Comparison of ENCODE assay signal across 11 cellular contexts in the genomic region with DNA sequence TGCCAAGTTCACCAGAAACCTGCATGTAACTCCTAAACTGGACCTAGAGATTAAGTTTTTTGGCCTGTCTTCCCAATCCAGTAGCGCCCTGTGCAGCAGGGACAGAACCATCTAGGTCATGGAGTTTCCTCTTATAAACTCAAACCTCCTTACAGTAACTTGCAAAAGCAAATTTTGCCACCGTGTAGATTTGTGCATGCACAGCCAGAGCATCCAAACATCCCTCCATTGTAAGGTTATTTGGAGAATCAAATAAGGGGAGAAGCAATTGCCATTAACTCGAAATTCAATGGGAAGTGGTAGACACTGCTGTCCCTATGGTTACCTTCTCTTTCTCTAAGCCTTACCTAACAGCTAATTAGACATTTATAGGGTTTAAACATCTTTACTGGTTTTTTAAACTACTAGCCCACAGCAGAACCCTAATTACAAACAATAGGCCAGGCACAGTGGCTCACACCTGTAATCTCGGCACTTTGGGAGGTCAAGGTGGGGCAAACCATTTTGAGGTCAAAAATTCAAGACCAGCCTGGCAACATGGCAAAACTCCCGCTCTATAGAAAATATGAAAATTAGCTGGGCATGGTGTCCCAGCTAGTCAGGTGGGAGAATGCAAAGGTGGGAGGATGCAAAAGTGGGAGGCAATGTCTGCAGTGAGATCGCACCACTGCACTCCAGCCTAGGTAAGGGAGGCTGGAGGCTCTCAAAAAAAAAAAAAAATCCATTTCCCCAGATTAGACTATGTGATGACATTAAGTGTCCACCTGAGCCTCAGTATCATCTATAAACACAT. TPM values are rescaled to one million over a fixed set of nuclear protein-coding genes. Genes with fewer than 3 reads are reported as not detected.
DNase-seq lines count a peak whose midpoint lies in the region; ATAC-seq and TF ChIP-seq lines count a peak whose summit lies in the region.
"Had no signal": no experiment of that assay in that cellular context is flagged by ENCODE, and none has a peak within 500 bp of the region (broad histone marks: within the 10 kb centered on the region; RNA-seq: fewer than 3 reads in every experiment).

No MANE protein-coding gene starts in this region.

- BruUV-seq in MCF 10A (replicated peaks; lab: Mats Ljungman, UMichigan), result no TSS peak

- TF ChIP-seq POLR2A in breast epithelium (IDR thresholded peaks at IDR 0.05), result no peak

- H3K36me3 Mint-ChIP-seq in MCF 10A (ENCODE audit: insufficient read depth, unreplicated experiment), result peaks cover 66% of the 10 kb centered on the region
- H3K36me3 Mint-ChIP-seq in activated naive CD4-positive, alpha-beta T cell treated with anti-CD3 and anti-CD28 coated beads, Interleukin-2, amount 50 U/mL, for 72 hours, result peaks cover 32 to 51% of the 10 kb centered on the region in 2 donors
- peaks cover 38 to 61% of the 10 kb centered on the region in 2 donors for H3K36me3 Mint-ChIP-seq in stimulated activated naive B cell treated with anti-CD40 and anti-IgM and Interleukin-4, amounts not matched to agents 10 μg/mL and 1 μg/mL and 100 μg/mL, for 72 hours

- peaks cover 9 to 10% of the 10 kb centered on the region in 2 donors for H3K4me1 ChIP-seq in breast epithelium

- no peaks in the 10 kb centered on the region for H3K27me3 ChIP-seq in breast epithelium

- no peak for ATAC-seq in activated naive CD4-positive, alpha-beta T cell treated with anti-CD3 and anti-CD28 coated beads, Interleukin-2, amount 50 U/mL, for 72 hours
- ATAC-seq in stimulated activated naive B cell treated with anti-CD40 and anti-IgM and Interleukin-4, amounts not matched to agents 10 μg/mL and 1 μg/mL and 100 μg/mL, for 72 hours (replicated peaks), result no peak

- H3K4me1 Mint-ChIP-seq in MCF 10A (ENCODE audit: insufficient read depth, unreplicated experiment), result peaks cover 33% of the 10 kb centered on the region
- peaks cover 19 to 60% of the 10 kb centered on the region in 2 donors for H3K4me1 Mint-ChIP-seq in stimulated activated naive B cell treated with anti-CD40 and anti-IgM and Interleukin-4, amounts not matched to agents 10 μg/mL and 1 μg/mL and 100 μg/mL, for 72 hours

- no peaks in the 10 kb centered on the region for H3K27me3 Mint-ChIP-seq in MCF 10A (ENCODE audit: insufficient read depth, unreplicated experiment)
- H3K27me3 Mint-ChIP-seq in stimulated activated naive B cell treated with anti-CD40 and anti-IgM and Interleukin-4, amounts not matched to agents 10 μg/mL and 1 μg/mL and 100 μg/mL, for 72 hours, result no peaks in the 10 kb centered on the region

- intact Hi-C loops in MCF 10A (cut with micrococcal nuclease), result no loop called here
- intact Hi-C loops in breast epithelium (cut with DNase I; ENCODE audit: low total_unique reads), result no loop called here

- H3K4me3 ChIP-seq in breast epithelium, result no peak overlapping the region

- H3K36me3 ChIP-seq in breast epithelium, result no peaks in the 10 kb centered on the region

- CTCF ChIA-PET in MCF 10A (lab: Yijun Ruan, JAX), result interaction anchor here (0.6 to 6.8 kb wide), 22 partner anchors 11 to 1204 kb away, joined by 3 to 104 read pairs (median 4); partner anchors contain the start of gene UBASH3B

- no peak overlapping the region for H3K4me3 Mint-ChIP-seq in MCF 10A (ENCODE audit: unreplicated experiment)
- H3K4me3 Mint-ChIP-seq in stimulated activated naive B cell treated with anti-CD40 and anti-IgM and Interleukin-4, amounts not matched to agents 10 μg/mL and 1 μg/mL and 100 μg/mL, for 72 hours, result no peak overlapping the region

- no peaks in the 10 kb centered on the region for H3K9me3 ChIP-seq in breast epithelium

- POLR2A ChIA-PET in MCF 10A (lab: Yijun Ruan, JAX), result interaction anchor here (1.3 to 3.0 kb wide), 2 partner anchors 8 to 172 kb away, joined by 3 to 21 read pairs; partner anchors contain the start of gene HSPA8

- H3K27ac Mint-ChIP-seq in MCF 10A (ENCODE audit: low read depth, unreplicated experiment), result no peak overlapping the region
- peak overlapping the region; percentile 100 for H3K27ac Mint-ChIP-seq in activated naive CD4-positive, alpha-beta T cell treated with anti-CD3 and anti-CD28 coated beads, Interleukin-2, amount 50 U/mL, for 72 hours
- peak overlapping the region; percentile 47 for H3K27ac Mint-ChIP-seq in stimulated activated naive B cell treated with anti-CD40 and anti-IgM and Interleukin-4, amounts not matched to agents 10 μg/mL and 1 μg/mL and 100 μg/mL, for 72 hours

- DNase-seq in MCF 10A (ENCODE audit: unreplicated experiment) (peak; percentile 20), breast epithelium (ENCODE audit: low spot score in 2 of 2) (no peak), M059J (ENCODE audit: low read depth) (peak; percentile 34), DMS153 treated with DMSO at 0.1 percent for 48 hours (lab: John Stamatoyannopoulos, UW; ENCODE audit: unreplicated experiment) (no peak), amygdala (lab: John Stamatoyannopoulos, UW) (no peak), T-helper 1 cell (no peak)
- no peak for DNase-seq in activated naive CD4-positive, alpha-beta T cell treated with anti-CD3 and anti-CD28 coated beads, Interleukin-2, amount 50 U/mL, for 72 hours (ENCODE audit: low spot score in 2 of 2)
- no peak for DNase-seq in stimulated activated naive B cell treated with anti-CD40 and anti-IgM and Interleukin-4, amounts not matched to agents 10 μg/mL and 1 μg/mL and 100 μg/mL, for 72 hours
- DNase-seq: activated gamma-delta T cell, Right ventricle myocardium superior had no signal

- no peaks in the 10 kb centered on the region for H3K9me3 Mint-ChIP-seq in MCF 10A (ENCODE audit: unreplicated experiment)
- no peaks in the 10 kb centered on the region for H3K9me3 Mint-ChIP-seq in activated naive CD4-positive, alpha-beta T cell treated with anti-CD3 and anti-CD28 coated beads, Interleukin-2, amount 50 U/mL, for 72 hours
- H3K9me3 Mint-ChIP-seq in stimulated activated naive B cell treated with anti-CD40 and anti-IgM and Interleukin-4, amounts not matched to agents 10 μg/mL and 1 μg/mL and 100 μg/mL, for 72 hours, result no peaks in the 10 kb centered on the region

- TF ChIP-seq CTCF in MCF 10A (IDR thresholded peaks at IDR 0.05; ENCODE audit: unreplicated experiment), result no peak
- no peak for TF ChIP-seq CTCF in breast epithelium (IDR thresholded peaks at IDR 0.05)

- no peak overlapping the region for H3K27ac ChIP-seq in breast epithelium
- H3K27ac ChIP-seq: parathyroid adenoma had no signal

RNA-seq across cellular contexts. Expression of gene HSPA8, which starts 6.6 kb away (rescaled TPM):
- 443 and 568 TPM in 2 replicates for total RNA-seq in MCF 10A (2022)
- 100 to 1,000 TPM; 691 to 851 (median 698) TPM for total RNA-seq in breast epithelium
- total RNA-seq in M059J (2014; rRNA removed; shearing (Covaris generic)), result 2,379 and 2,525 TPM in 2 replicates
- total RNA-seq in activated naive CD4-positive, alpha-beta T cell treated with anti-CD3 and anti-CD28 coated beads, Interleukin-2, amount 50 U/mL, for 72 hours, result 1,000 to 10,000 TPM; 2,059 to 2,469 TPM

Comparison
In these comparisons a context has a peak if more than half of its experiments do, and no peak if none do; other contexts are left out.
1. DNase-seq: peak in MCF 10A (single experiment) and M059J (single experiment); none in breast epithelium (0 of 2), activated naive CD4-positive, alpha-beta T cell treated with anti-CD3 and anti-CD28 coated beads, Interleukin-2, amount 50 U/mL, for 72 hours (0 of 2), stimulated activated naive B cell treated with anti-CD40 and anti-IgM and Interleukin-4, amounts not matched to agents 10 μg/mL and 1 μg/mL and 100 μg/mL, for 72 hours (single experiment), DMS153 treated with DMSO at 0.1 percent for 48 hours (single experiment), amygdala (0 of 56) and T-helper 1 cell (0 of 5).